ENCODE assay signal across 1 cellular context in the genomic region with DNA sequence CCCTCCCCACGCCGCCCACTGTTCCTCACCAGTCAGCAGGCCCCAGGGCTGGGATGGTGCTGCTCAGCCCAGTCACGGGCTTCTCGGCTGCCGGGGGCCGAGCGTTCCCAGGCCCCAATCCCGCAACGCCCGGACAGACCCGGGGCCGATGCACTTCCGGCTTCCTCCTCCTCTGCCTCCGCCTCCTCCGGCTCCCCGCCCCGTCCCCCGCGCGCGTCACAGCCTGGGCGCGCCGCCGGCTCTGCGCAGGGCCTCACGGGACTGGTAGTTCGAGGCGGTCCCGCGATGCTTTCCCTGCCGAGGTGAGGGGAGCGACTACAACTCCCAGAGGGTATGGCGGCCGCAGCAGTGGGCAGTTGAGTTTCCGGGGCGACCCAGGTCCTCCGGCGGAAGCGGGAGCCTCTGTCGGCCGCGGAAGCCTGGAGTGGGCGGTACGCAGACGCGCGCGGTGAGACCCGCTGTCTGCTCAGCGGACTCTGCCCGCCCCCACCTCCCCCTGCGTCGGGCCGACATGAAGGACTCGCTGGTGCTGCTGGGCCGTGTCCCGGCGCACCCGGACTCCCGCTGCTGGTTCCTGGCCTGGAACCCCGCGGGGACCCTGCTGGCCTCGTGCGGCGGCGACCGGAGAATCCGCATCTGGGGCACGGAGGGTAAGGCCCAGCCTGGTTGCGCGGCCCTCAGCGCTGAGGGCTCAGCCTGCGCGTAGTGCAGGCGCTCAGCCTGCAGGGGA.
A peak's percentile ranks its signal among the peaks of the same experiment; 100 is the strongest.
TF ChIP-seq lines count a peak whose summit lies in the region.

A gene (plus strand): TSS at position 386 of the 730 bp plus-strand sequence. CDS start 126 bp downstream, at position 512.
A gene with protein sequence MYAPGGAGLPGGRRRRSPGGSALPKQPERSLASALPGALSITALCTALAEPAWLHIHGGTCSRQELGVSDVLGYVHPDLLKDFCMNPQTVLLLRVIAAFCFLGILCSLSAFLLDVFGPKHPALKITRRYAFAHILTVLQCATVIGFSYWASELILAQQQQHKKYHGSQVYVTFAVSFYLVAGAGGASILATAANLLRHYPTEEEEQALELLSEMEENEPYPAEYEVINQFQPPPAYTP (minus strand): TSS at position 158 of the 730 bp plus-strand sequence. CDS start 616 bp downstream, outside the sequence.

TF ChIP-seq in GM12878, 131 proteins besides CTCF, POLR2A, EP300 and RAD21 (continued from another document and continues in another):
- TF ChIP-seq SREBF2 (IDR thresholded peaks at IDR 0.05; ENCODE audit: low read length) (0 out of 2 replicates have a peak, but pooled peaks have one; percentile 14), NR2C2 (IDR thresholded peaks at IDR 0.05; ENCODE audit: borderline replicate concordance, control insufficient read depth, insufficient read length, low read depth) (no peak), MYB (IDR thresholded peaks at IDR 0.05; ENCODE audit: borderline replicate concordance, low read depth, low read length) (no peak), TBL1XR1 (IDR thresholded peaks at IDR 0.05; ENCODE audit: low read depth, low read length) (peak; percentile 88), ZNF217 (IDR thresholded peaks at IDR 0.05) (no peak), KLF5 (IDR thresholded peaks at IDR 0.05; ENCODE audit: partially characterized antibody) (peak; percentile 78), PAX8 (IDR thresholded peaks at IDR 0.05) (no peak), ZZZ3 (IDR thresholded peaks at IDR 0.05; ENCODE audit: control insufficient read depth, insufficient read length, low read depth) (no peak), ETV6 (conservative IDR thresholded peaks at IDR 0.05 in 1 of 2, IDR thresholded peaks at IDR 0.05 in 1 of 2; ENCODE audit: borderline replicate concordance in 1 of 2, low read depth in 1 of 2) (peak in 1 of 2 experiments; percentile 21; a peak in 1 of 4 replicates), MTA2 (IDR thresholded peaks at IDR 0.05; ENCODE audit: low read depth) (peak; percentile 70), NFXL1 (IDR thresholded peaks at IDR 0.05; ENCODE audit: borderline replicate concordance) (no peak), SUPT20H (IDR thresholded peaks at IDR 0.05; ENCODE audit: borderline replicate concordance, control insufficient read depth, low read depth, low read length) (no peak), SIX5 (IDR thresholded peaks at IDR 0.05; ENCODE audit: low read depth, low read length, severe bottlenecking) (peak; percentile 98), IRF4 (IDR thresholded peaks at IDR 0.05; ENCODE audit: low read depth, low read length) (no peak), BMI1 (IDR thresholded peaks at IDR 0.05; ENCODE audit: borderline replicate concordance) (no peak), TCF7 (IDR thresholded peaks at IDR 0.05; ENCODE audit: borderline replicate concordance) (no peak), TARDBP (IDR thresholded peaks at IDR 0.05; ENCODE audit: borderline replicate concordance) (peak; percentile 95), WRNIP1 (IDR thresholded peaks at IDR 0.05; ENCODE audit: borderline replicate concordance, low read depth, low read length) (no peak), JUND (IDR thresholded peaks at IDR 0.05; ENCODE audit: low read depth, low read length) (no peak), ZNF622 (IDR thresholded peaks at IDR 0.05) (no peak), HDGF (IDR thresholded peaks at IDR 0.05) (peak; percentile 56; the same call in 1 of the 2 replicates), YY1 (IDR thresholded peaks at IDR 0.05; ENCODE audit: low read depth, low read length) (peak; percentile 85), RB1 (IDR thresholded peaks at IDR 0.05; ENCODE audit: borderline replicate concordance) (peak; percentile 79; the same call in 1 of the 2 replicates), BCL11A (IDR thresholded peaks at IDR 0.05; ENCODE audit: low read depth, low read length) (0 out of 2 replicates have a peak, but pooled peaks have one; percentile 10), ZBED1 (IDR thresholded peaks at IDR 0.05; ENCODE audit: borderline replicate concordance) (no peak), ZNF207 (IDR thresholded peaks at IDR 0.05; ENCODE audit: borderline replicate concordance) (peak; percentile 92; the same call in 1 of the 2 replicates), SPI1 (IDR thresholded peaks at IDR 0.05; ENCODE audit: borderline replicate concordance, insufficient read depth, low read depth, low read length) (no peak)
- TF ChIP-seq, protein P1, sequence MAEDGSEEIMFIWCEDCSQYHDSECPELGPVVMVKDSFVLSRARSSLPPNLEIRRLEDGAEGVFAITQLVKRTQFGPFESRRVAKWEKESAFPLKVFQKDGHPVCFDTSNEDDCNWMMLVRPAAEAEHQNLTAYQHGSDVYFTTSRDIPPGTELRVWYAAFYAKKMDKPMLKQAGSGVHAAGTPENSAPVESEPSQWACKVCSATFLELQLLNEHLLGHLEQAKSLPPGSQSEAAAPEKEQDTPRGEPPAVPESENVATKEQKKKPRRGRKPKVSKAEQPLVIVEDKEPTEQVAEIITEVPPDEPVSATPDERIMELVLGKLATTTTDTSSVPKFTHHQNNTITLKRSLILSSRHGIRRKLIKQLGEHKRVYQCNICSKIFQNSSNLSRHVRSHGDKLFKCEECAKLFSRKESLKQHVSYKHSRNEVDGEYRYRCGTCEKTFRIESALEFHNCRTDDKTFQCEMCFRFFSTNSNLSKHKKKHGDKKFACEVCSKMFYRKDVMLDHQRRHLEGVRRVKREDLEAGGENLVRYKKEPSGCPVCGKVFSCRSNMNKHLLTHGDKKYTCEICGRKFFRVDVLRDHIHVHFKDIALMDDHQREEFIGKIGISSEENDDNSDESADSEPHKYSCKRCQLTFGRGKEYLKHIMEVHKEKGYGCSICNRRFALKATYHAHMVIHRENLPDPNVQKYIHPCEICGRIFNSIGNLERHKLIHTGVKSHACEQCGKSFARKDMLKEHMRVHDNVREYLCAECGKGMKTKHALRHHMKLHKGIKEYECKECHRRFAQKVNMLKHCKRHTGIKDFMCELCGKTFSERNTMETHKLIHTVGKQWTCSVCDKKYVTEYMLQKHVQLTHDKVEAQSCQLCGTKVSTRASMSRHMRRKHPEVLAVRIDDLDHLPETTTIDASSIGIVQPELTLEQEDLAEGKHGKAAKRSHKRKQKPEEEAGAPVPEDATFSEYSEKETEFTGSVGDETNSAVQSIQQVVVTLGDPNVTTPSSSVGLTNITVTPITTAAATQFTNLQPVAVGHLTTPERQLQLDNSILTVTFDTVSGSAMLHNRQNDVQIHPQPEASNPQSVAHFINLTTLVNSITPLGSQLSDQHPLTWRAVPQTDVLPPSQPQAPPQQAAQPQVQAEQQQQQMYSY (CRISPR knock-in tag; IDR thresholded peaks at IDR 0.05): no peak
- TF ChIP-seq, protein P2, sequence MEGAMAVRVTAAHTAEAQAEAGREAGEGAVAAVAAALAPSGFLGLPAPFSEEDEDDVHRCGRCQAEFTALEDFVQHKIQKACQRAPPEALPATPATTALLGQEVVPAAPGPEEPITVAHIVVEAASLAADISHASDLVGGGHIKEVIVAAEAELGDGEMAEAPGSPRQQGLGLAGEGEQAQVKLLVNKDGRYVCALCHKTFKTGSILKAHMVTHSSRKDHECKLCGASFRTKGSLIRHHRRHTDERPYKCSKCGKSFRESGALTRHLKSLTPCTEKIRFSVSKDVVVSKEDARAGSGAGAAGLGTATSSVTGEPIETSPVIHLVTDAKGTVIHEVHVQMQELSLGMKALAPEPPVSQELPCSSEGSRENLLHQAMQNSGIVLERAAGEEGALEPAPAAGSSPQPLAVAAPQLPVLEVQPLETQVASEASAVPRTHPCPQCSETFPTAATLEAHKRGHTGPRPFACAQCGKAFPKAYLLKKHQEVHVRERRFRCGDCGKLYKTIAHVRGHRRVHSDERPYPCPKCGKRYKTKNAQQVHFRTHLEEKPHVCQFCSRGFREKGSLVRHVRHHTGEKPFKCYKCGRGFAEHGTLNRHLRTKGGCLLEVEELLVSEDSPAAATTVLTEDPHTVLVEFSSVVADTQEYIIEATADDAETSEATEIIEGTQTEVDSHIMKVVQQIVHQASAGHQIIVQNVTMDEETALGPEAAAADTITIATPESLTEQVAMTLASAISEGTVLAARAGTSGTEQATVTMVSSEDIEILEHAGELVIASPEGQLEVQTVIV (IDR thresholded peaks at IDR 0.05; ENCODE audit: borderline replicate concordance, partially characterized antibody): peak; percentile 87
- TF ChIP-seq, protein P3, sequence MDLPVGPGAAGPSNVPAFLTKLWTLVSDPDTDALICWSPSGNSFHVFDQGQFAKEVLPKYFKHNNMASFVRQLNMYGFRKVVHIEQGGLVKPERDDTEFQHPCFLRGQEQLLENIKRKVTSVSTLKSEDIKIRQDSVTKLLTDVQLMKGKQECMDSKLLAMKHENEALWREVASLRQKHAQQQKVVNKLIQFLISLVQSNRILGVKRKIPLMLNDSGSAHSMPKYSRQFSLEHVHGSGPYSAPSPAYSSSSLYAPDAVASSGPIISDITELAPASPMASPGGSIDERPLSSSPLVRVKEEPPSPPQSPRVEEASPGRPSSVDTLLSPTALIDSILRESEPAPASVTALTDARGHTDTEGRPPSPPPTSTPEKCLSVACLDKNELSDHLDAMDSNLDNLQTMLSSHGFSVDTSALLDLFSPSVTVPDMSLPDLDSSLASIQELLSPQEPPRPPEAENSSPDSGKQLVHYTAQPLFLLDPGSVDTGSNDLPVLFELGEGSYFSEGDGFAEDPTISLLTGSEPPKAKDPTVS (IDR thresholded peaks at IDR 0.05; ENCODE audit: low read depth, low read length): peak; percentile 70; the same call in 1 of the 2 replicates
- TF ChIP-seq, protein P4, sequence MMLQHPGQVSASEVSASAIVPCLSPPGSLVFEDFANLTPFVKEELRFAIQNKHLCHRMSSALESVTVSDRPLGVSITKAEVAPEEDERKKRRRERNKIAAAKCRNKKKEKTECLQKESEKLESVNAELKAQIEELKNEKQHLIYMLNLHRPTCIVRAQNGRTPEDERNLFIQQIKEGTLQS (IDR thresholded peaks at IDR 0.05; ENCODE audit: borderline replicate concordance, extremely low read depth, low read depth, low read length): peak; percentile 56; the same call in 1 of the 2 replicates
- TF ChIP-seq, protein P5, sequence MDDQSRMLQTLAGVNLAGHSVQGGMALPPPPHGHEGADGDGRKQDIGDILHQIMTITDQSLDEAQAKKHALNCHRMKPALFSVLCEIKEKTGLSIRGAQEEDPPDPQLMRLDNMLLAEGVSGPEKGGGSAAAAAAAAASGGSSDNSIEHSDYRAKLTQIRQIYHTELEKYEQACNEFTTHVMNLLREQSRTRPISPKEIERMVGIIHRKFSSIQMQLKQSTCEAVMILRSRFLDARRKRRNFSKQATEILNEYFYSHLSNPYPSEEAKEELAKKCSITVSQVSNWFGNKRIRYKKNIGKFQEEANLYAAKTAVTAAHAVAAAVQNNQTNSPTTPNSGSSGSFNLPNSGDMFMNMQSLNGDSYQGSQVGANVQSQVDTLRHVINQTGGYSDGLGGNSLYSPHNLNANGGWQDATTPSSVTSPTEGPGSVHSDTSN (IDR thresholded peaks at IDR 0.05; ENCODE audit: insufficient replicate concordance, low read depth, low read length): no peak
- TF ChIP-seq, protein P6, sequence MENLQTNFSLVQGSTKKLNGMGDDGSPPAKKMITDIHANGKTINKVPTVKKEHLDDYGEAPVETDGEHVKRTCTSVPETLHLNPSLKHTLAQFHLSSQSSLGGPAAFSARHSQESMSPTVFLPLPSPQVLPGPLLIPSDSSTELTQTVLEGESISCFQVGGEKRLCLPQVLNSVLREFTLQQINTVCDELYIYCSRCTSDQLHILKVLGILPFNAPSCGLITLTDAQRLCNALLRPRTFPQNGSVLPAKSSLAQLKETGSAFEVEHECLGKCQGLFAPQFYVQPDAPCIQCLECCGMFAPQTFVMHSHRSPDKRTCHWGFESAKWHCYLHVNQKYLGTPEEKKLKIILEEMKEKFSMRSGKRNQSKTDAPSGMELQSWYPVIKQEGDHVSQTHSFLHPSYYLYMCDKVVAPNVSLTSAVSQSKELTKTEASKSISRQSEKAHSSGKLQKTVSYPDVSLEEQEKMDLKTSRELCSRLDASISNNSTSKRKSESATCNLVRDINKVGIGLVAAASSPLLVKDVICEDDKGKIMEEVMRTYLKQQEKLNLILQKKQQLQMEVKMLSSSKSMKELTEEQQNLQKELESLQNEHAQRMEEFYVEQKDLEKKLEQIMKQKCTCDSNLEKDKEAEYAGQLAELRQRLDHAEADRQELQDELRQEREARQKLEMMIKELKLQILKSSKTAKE (IDR thresholded peaks at IDR 0.05; ENCODE audit: low read depth, poor library complexity, severe bottlenecking): no peak
- TF ChIP-seq, protein P7, sequence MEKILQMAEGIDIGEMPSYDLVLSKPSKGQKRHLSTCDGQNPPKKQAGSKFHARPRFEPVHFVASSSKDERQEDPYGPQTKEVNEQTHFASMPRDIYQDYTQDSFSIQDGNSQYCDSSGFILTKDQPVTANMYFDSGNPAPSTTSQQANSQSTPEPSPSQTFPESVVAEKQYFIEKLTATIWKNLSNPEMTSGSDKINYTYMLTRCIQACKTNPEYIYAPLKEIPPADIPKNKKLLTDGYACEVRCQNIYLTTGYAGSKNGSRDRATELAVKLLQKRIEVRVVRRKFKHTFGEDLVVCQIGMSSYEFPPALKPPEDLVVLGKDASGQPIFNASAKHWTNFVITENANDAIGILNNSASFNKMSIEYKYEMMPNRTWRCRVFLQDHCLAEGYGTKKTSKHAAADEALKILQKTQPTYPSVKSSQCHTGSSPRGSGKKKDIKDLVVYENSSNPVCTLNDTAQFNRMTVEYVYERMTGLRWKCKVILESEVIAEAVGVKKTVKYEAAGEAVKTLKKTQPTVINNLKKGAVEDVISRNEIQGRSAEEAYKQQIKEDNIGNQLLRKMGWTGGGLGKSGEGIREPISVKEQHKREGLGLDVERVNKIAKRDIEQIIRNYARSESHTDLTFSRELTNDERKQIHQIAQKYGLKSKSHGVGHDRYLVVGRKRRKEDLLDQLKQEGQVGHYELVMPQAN (conservative IDR thresholded peaks at IDR 0.05): peak; percentile 83
- TF ChIP-seq, protein P8, sequence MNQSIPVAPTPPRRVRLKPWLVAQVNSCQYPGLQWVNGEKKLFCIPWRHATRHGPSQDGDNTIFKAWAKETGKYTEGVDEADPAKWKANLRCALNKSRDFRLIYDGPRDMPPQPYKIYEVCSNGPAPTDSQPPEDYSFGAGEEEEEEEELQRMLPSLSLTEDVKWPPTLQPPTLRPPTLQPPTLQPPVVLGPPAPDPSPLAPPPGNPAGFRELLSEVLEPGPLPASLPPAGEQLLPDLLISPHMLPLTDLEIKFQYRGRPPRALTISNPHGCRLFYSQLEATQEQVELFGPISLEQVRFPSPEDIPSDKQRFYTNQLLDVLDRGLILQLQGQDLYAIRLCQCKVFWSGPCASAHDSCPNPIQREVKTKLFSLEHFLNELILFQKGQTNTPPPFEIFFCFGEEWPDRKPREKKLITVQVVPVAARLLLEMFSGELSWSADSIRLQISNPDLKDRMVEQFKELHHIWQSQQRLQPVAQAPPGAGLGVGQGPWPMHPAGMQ (IDR thresholded peaks at IDR 0.05; ENCODE audit: borderline replicate concordance): no peak; the same call in 1 of the 2 replicates
- TF ChIP-seq, protein P9, sequence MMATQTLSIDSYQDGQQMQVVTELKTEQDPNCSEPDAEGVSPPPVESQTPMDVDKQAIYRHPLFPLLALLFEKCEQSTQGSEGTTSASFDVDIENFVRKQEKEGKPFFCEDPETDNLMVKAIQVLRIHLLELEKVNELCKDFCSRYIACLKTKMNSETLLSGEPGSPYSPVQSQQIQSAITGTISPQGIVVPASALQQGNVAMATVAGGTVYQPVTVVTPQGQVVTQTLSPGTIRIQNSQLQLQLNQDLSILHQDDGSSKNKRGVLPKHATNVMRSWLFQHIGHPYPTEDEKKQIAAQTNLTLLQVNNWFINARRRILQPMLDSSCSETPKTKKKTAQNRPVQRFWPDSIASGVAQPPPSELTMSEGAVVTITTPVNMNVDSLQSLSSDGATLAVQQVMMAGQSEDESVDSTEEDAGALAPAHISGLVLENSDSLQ (IDR thresholded peaks at IDR 0.05): peak; percentile 56; the same call in 1 of the 2 replicates
